ENCODE assay signal across 8 cellular contexts in genomic region chr18:54269924-54270844, GRCh38. TPM values are rescaled to one million over a fixed set of nuclear protein-coding genes. Genes with fewer than 3 reads are reported as not detected.
DNase-seq lines count a peak whose midpoint lies in the region; ATAC-seq, FAIRE-seq and TF ChIP-seq lines count a peak whose summit lies in the region.

No MANE protein-coding gene starts in this region.

- no peaks in the 10 kb centered on the region for H3K27me3 Mint-ChIP-seq in astrocyte (ENCODE audit: low read depth, unreplicated experiment)

- ATAC-seq in GM21528 (IDR thresholded peaks at IDR 0.05; ENCODE audit: low FRiP score, unreplicated experiment) = peak; percentile 49

- H3K9ac ChIP-seq in HUES6 (ENCODE audit: low read length) (peak overlapping the region; percentile 92), SK-N-MC (ENCODE audit: insufficient read length) (peak overlapping the region; percentile 81), astrocyte (ENCODE audit: low read length) (peak overlapping the region; percentile 90), skeletal muscle tissue (ENCODE audit: low read depth in 1 of 3, low read length in 3 of 3) (peak overlapping the region; percentile 87 to 90 (median 89))

- DNase-seq in EH (ENCODE audit: low read depth) (peak; percentile 60), SK-N-MC (ENCODE audit: low read depth, low spot score) (no peak), astrocyte (ENCODE audit: low read depth) (peak; percentile 29), 8988T (no peak)

- H2AFZ ChIP-seq in astrocyte (ENCODE audit: low read depth, low read length) = peak overlapping the region; percentile 96

- no peaks in the 10 kb centered on the region for H3K9me3 Mint-ChIP-seq in astrocyte (ENCODE audit: unreplicated experiment)

- H3K27ac Mint-ChIP-seq in astrocyte (ENCODE audit: unreplicated experiment) = peak overlapping the region; percentile 92

- peaks cover 4% of the 10 kb centered on the region; the same call in 1 of the 2 replicates for H3K36me3 ChIP-seq in HUES6 (ENCODE audit: control insufficient read depth, insufficient read depth, low read length)
- H3K36me3 ChIP-seq in SK-N-MC (ENCODE audit: insufficient read depth, low read length) = peaks cover 5% of the 10 kb centered on the region; the same call in 1 of the 2 replicates
- H3K36me3 ChIP-seq in astrocyte (ENCODE audit: insufficient read depth, low read length) = no peaks in the 10 kb centered on the region
- H3K36me3 ChIP-seq in skeletal muscle tissue (ENCODE audit: control insufficient read depth in 3 of 3, insufficient read depth in 3 of 3, low read length in 3 of 3) = no peaks in the 10 kb centered on the region

- no peaks in the 10 kb centered on the region for H4K20me1 ChIP-seq in astrocyte (ENCODE audit: insufficient read depth, low read length)

- peak overlapping the region; percentile 95 for H3K4me2 ChIP-seq in astrocyte (ENCODE audit: low read length)

- H3K27ac ChIP-seq in HUES6 (ENCODE audit: low read depth, low read length) = peak overlapping the region; percentile 92
- peak overlapping the region; percentile 74; the same call in 1 of the 2 replicates for H3K27ac ChIP-seq in SK-N-MC
- peak overlapping the region; percentile 82 for H3K27ac ChIP-seq in astrocyte (ENCODE audit: low read depth, low read length)
- peak overlapping the region; percentile 85 for H3K27ac ChIP-seq in skeletal muscle tissue (ENCODE audit: low read depth, low read length)

- no peaks in the 10 kb centered on the region for H3K36me3 Mint-ChIP-seq in astrocyte (ENCODE audit: low read depth, unreplicated experiment)

- H3K79me2 ChIP-seq in astrocyte (ENCODE audit: insufficient read depth, low read length) = no peaks in the 10 kb centered on the region

- H3K4me3 Mint-ChIP-seq in astrocyte (ENCODE audit: unreplicated experiment) = peak overlapping the region; percentile 89

- peaks cover 14% of the 10 kb centered on the region for H3K4me1 ChIP-seq in HUES6 (ENCODE audit: control insufficient read depth, insufficient read depth, low read length)
- H3K4me1 ChIP-seq in astrocyte (ENCODE audit: insufficient read depth, low read length) = no peaks in the 10 kb centered on the region
- peaks cover 3 to 18% (median 3%) of the 10 kb centered on the region in 3 donors for H3K4me1 ChIP-seq in skeletal muscle tissue (ENCODE audit: control insufficient read depth in 3 of 3, insufficient read depth in 3 of 3, low read length in 3 of 3)

- H3K4me1 Mint-ChIP-seq in astrocyte (ENCODE audit: low read depth, unreplicated experiment) = peaks cover 9% of the 10 kb centered on the region

- TF ChIP-seq CTCF in astrocyte (IDR thresholded peaks at IDR 0.05; ENCODE audit: insufficient read depth, low read depth, low read length) = peak; percentile 22

- H3K27me3 ChIP-seq in HUES6 (ENCODE audit: control insufficient read depth, insufficient read depth, low read length) = no peaks in the 10 kb centered on the region
- H3K27me3 ChIP-seq in astrocyte (ENCODE audit: insufficient read depth, low read length) = no peaks in the 10 kb centered on the region
- no peaks in the 10 kb centered on the region for H3K27me3 ChIP-seq in skeletal muscle tissue (ENCODE audit: control insufficient read depth in 3 of 3, insufficient read depth in 3 of 3, low read length in 3 of 3)

- H3K4me3 ChIP-seq in HUES6 (ENCODE audit: low read depth, low read length) = peak overlapping the region; percentile 80
- peak overlapping the region; percentile 86 for H3K4me3 ChIP-seq in SK-N-MC
- H3K4me3 ChIP-seq in astrocyte (ENCODE audit: insufficient read depth, low read depth, low read length) = peak overlapping the region; percentile 82
- H3K4me3 ChIP-seq in iPS-11a (ENCODE audit: low read depth, low read length) = peak overlapping the region; percentile 77
- H3K4me3 ChIP-seq in skeletal muscle tissue (ENCODE audit: low read length in 3 of 3) = peak overlapping the region; percentile 84 to 93 (median 87)

- peak; percentile 55 for FAIRE-seq in astrocyte (lab: Jason Lieb, UNC)

- no peaks in the 10 kb centered on the region for H3K9me3 ChIP-seq in HUES6 (ENCODE audit: control insufficient read depth, insufficient read depth, low read depth, low read length)
- H3K9me3 ChIP-seq in SK-N-MC (ENCODE audit: low read depth, low read length) = no peaks in the 10 kb centered on the region
- no peaks in the 10 kb centered on the region for H3K9me3 ChIP-seq in astrocyte (ENCODE audit: insufficient read depth, low read depth, low read length)
- H3K9me3 ChIP-seq in skeletal muscle tissue (ENCODE audit: control insufficient read depth in 3 of 3, low read length in 3 of 3) = no peaks in the 10 kb centered on the region

RNA-seq across cellular contexts. Expression of gene POLI, which starts 0.9 kb away (rescaled TPM):
- total RNA-seq in astrocyte = 20.4 and 20.5 TPM in 2 replicates
- total RNA-seq in skeletal muscle tissue = 47.5 TPM

RNA-seq across cellular contexts. Expression of gene MBD2, which starts 45.7 kb away (rescaled TPM):
- total RNA-seq in astrocyte = 53.1 and 59.1 TPM in 2 replicates
- 12.5 TPM for total RNA-seq in skeletal muscle tissue

Comparison
In these comparisons a context has a peak if more than half of its experiments do, and no peak if none do; other contexts are left out.
1. DNase-seq: peak in EH (single experiment) and astrocyte (single experiment); none in SK-N-MC (single experiment) and 8988T (single experiment).
2. Peak in every context shown above with its lines, with median percentiles within 50 percentile points of each other: H3K27ac ChIP-seq, H3K4me3 ChIP-seq and H3K9ac ChIP-seq.